Comparison of ENCODE assay signal across 1 cellular context in genomic region chr1:228082975-228083870, GRCh38.
TF ChIP-seq lines count a peak whose summit lies in the region.

No MANE protein-coding gene starts in this region.

TF ChIP-seq in HepG2, 621 proteins besides CTCF, POLR2A, EP300 and RAD21 (continued from another document and continues in another):
- TF ChIP-seq ZNF574 (CRISPR knock-in tag; IDR thresholded peaks at IDR 0.05) (no peak; the same call in 1 of the 2 replicates), ZNF512B (CRISPR knock-in tag; IDR thresholded peaks at IDR 0.05; ENCODE audit: borderline replicate concordance) (no peak), SUZ12 (IDR thresholded peaks at IDR 0.05; ENCODE audit: low read depth, low read length) (no peak), ZNF143 (CRISPR knock-in tag; IDR thresholded peaks at IDR 0.05) (no peak; the same call in 1 of the 2 replicates), MTA3 (CRISPR knock-in tag; IDR thresholded peaks at IDR 0.05) (no peak), PCBP1 (IDR thresholded peaks at IDR 0.05; ENCODE audit: borderline replicate concordance, low read depth, low read length) (no peak), HIVEP1 (CRISPR knock-in tag; IDR thresholded peaks at IDR 0.05) (0 out of 2 replicates have a peak, but pooled peaks have one; percentile 12), ARNTL (CRISPR knock-in tag; IDR thresholded peaks at IDR 0.05) (peak; percentile 50; the same call in 1 of the 2 replicates), KDM2A (CRISPR knock-in tag; IDR thresholded peaks at IDR 0.05; ENCODE audit: borderline replicate concordance, low read depth) (peak; percentile 36; the same call in 1 of the 2 replicates), HOXA7 (CRISPR knock-in tag; IDR thresholded peaks at IDR 0.05) (no peak), PCBP2 (optimal IDR thresholded peaks at IDR 0.05; ENCODE audit: low read depth, low read length, poor library complexity, severe bottlenecking) (no peak), JUN (CRISPR knock-in tag; IDR thresholded peaks at IDR 0.05) (no peak), ZNF777 (CRISPR knock-in tag; IDR thresholded peaks at IDR 0.05) (no peak; the same call in 1 of the 2 replicates), BRF2 (CRISPR knock-in tag; IDR thresholded peaks at IDR 0.05) (no peak), KLF12 (CRISPR knock-in tag; IDR thresholded peaks at IDR 0.05; ENCODE audit: borderline replicate concordance) (no peak), PHB2 (IDR thresholded peaks at IDR 0.05; ENCODE audit: partially characterized antibody) (no peak), ZNF382 (CRISPR knock-in tag; IDR thresholded peaks at IDR 0.05; ENCODE audit: borderline replicate concordance) (no peak), MED13 (CRISPR knock-in tag; IDR thresholded peaks at IDR 0.05) (no peak), HNRNPLL (IDR thresholded peaks at IDR 0.05; ENCODE audit: low read depth, low read length, poor library complexity, severe bottlenecking) (no peak), MAFF (IDR thresholded peaks at IDR 0.05; ENCODE audit: low read depth, low read length) (no peak), FOXC1 (CRISPR knock-in tag; IDR thresholded peaks at IDR 0.05; ENCODE audit: borderline replicate concordance) (peak; percentile 49; the same call in 1 of the 2 replicates), MTERF4 (CRISPR knock-in tag; IDR thresholded peaks at IDR 0.05) (no peak; the same call in 1 of the 2 replicates), DR1 (CRISPR knock-in tag; IDR thresholded peaks at IDR 0.05) (no peak), ZNF432 (CRISPR knock-in tag; IDR thresholded peaks at IDR 0.05; ENCODE audit: borderline replicate concordance) (no peak), PHF20 (CRISPR knock-in tag; IDR thresholded peaks at IDR 0.05) (no peak), HNRNPUL1 (IDR thresholded peaks at IDR 0.05; ENCODE audit: low read depth, low read length) (no peak), ZBTB39 (CRISPR knock-in tag; IDR thresholded peaks at IDR 0.05) (no peak)
- TF ChIP-seq, protein P1, sequence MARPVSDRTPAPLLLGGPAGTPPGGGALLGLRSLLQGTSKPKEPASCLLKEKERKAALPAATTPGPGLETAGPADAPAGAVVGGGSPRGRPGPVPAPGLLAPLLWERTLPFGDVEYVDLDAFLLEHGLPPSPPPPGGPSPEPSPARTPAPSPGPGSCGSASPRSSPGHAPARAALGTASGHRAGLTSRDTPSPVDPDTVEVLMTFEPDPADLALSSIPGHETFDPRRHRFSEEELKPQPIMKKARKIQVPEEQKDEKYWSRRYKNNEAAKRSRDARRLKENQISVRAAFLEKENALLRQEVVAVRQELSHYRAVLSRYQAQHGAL (CRISPR knock-in tag; IDR thresholded peaks at IDR 0.05; ENCODE audit: not compliant biosample characterization), result no peak
- TF ChIP-seq, protein P2, sequence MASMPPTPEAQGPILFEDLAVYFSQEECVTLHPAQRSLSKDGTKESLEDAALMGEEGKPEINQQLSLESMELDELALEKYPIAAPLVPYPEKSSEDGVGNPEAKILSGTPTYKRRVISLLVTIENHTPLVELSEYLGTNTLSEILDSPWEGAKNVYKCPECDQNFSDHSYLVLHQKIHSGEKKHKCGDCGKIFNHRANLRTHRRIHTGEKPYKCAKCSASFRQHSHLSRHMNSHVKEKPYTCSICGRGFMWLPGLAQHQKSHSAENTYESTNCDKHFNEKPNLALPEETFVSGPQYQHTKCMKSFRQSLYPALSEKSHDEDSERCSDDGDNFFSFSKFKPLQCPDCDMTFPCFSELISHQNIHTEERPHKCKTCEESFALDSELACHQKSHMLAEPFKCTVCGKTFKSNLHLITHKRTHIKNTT (CRISPR knock-in tag; IDR thresholded peaks at IDR 0.05), result no peak
- TF ChIP-seq, protein P3, sequence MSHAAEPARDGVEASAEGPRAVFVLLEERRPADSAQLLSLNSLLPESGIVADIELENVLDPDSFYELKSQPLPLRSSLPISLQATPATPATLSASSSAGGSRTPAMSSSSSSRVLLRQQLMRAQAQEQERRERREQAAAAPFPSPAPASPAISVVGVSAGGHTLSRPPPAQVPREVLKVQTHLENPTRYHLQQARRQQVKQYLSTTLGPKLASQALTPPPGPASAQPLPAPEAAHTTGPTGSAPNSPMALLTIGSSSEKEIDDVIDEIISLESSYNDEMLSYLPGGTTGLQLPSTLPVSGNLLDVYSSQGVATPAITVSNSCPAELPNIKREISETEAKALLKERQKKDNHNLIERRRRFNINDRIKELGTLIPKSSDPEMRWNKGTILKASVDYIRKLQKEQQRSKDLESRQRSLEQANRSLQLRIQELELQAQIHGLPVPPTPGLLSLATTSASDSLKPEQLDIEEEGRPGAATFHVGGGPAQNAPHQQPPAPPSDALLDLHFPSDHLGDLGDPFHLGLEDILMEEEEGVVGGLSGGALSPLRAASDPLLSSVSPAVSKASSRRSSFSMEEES (CRISPR knock-in tag; IDR thresholded peaks at IDR 0.05), result no peak
- TF ChIP-seq, protein P4, sequence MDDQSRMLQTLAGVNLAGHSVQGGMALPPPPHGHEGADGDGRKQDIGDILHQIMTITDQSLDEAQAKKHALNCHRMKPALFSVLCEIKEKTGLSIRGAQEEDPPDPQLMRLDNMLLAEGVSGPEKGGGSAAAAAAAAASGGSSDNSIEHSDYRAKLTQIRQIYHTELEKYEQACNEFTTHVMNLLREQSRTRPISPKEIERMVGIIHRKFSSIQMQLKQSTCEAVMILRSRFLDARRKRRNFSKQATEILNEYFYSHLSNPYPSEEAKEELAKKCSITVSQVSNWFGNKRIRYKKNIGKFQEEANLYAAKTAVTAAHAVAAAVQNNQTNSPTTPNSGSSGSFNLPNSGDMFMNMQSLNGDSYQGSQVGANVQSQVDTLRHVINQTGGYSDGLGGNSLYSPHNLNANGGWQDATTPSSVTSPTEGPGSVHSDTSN (CRISPR knock-in tag; IDR thresholded peaks at IDR 0.05; ENCODE audit: borderline replicate concordance), result 0 out of 2 replicates have a peak, but pooled peaks have one; percentile 20
- TF ChIP-seq, protein P5, sequence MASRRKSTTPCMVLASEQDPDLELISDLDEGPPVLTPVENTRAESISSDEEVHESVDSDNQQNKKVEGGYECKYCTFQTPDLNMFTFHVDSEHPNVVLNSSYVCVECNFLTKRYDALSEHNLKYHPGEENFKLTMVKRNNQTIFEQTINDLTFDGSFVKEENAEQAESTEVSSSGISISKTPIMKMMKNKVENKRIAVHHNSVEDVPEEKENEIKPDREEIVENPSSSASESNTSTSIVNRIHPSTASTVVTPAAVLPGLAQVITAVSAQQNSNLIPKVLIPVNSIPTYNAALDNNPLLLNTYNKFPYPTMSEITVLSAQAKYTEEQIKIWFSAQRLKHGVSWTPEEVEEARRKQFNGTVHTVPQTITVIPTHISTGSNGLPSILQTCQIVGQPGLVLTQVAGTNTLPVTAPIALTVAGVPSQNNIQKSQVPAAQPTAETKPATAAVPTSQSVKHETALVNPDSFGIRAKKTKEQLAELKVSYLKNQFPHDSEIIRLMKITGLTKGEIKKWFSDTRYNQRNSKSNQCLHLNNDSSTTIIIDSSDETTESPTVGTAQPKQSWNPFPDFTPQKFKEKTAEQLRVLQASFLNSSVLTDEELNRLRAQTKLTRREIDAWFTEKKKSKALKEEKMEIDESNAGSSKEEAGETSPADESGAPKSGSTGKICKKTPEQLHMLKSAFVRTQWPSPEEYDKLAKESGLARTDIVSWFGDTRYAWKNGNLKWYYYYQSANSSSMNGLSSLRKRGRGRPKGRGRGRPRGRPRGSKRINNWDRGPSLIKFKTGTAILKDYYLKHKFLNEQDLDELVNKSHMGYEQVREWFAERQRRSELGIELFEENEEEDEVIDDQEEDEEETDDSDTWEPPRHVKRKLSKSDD (CRISPR knock-in tag; IDR thresholded peaks at IDR 0.05; ENCODE audit: low read depth), result no peak
- TF ChIP-seq, protein P6, sequence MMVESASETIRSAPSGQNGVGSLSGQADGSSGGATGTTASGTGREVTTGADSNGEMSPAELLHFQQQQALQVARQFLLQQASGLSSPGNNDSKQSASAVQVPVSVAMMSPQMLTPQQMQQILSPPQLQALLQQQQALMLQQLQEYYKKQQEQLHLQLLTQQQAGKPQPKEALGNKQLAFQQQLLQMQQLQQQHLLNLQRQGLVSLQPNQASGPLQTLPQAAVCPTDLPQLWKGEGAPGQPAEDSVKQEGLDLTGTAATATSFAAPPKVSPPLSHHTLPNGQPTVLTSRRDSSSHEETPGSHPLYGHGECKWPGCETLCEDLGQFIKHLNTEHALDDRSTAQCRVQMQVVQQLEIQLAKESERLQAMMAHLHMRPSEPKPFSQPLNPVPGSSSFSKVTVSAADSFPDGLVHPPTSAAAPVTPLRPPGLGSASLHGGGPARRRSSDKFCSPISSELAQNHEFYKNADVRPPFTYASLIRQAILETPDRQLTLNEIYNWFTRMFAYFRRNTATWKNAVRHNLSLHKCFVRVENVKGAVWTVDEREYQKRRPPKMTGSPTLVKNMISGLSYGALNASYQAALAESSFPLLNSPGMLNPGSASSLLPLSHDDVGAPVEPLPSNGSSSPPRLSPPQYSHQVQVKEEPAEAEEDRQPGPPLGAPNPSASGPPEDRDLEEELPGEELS (CRISPR knock-in tag; IDR thresholded peaks at IDR 0.05), result no peak
